ENCODE assay signal across 1 cellular context in the genomic region with DNA sequence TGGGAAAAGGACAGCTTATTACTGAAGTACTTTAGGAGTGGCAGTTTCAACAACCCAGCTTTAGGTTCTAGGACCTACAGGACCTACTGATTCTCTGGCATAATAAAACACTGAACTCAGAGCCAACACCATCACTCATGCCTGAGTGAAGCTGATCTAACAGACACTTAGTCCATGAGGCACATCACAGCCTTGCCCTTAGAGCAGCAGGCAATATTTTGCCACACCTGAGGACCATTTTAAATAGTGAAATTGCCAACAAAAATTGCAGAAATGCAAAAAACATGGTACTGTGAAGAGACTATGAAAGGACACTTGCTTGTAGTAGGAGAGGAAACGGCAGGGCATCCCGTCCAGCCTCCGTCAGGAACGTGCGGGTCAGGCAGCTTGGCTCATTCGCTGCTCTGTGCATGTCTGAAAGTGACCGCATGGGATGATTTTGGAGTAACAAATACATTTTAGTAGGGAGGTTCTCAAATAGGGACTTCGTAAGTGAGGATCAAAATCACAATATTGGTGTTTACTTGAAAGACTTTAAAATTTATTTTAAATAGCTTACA.
TF ChIP-seq lines count a peak whose summit lies in the region.

No MANE protein-coding gene starts in this region.

TF ChIP-seq in HepG2, 621 proteins besides CTCF, POLR2A, EP300 and RAD21 (continued from another document and continues in another):
- TF ChIP-seq ZNF251 (CRISPR knock-in tag; IDR thresholded peaks at IDR 0.05) (no peak), POLR2AphosphoS5 (IDR thresholded peaks at IDR 0.05; ENCODE audit: low read depth, low read length) (peak; percentile 13; the same call in 1 of the 2 replicates), STAG1 (CRISPR knock-in tag; IDR thresholded peaks at IDR 0.05) (no peak), ZNF563 (CRISPR knock-in tag; IDR thresholded peaks at IDR 0.05) (no peak), ZNF138 (CRISPR knock-in tag; IDR thresholded peaks at IDR 0.05; ENCODE audit: low read depth) (no peak), MTF2 (CRISPR knock-in tag; IDR thresholded peaks at IDR 0.05; ENCODE audit: borderline replicate concordance) (no peak), FLYWCH1 (CRISPR knock-in tag; IDR thresholded peaks at IDR 0.05) (no peak), ZNF224 (CRISPR knock-in tag; IDR thresholded peaks at IDR 0.05) (0 out of 2 replicates have a peak, but pooled peaks have one; percentile 48), TEAD3 (CRISPR knock-in tag; optimal IDR thresholded peaks at IDR 0.05; ENCODE audit: borderline replicate concordance) (no peak), NFKBIZ (CRISPR knock-in tag; IDR thresholded peaks at IDR 0.05) (no peak), CHD4 (IDR thresholded peaks at IDR 0.05; ENCODE audit: borderline replicate concordance, low read length) (no peak), POLR2G (IDR thresholded peaks at IDR 0.05; ENCODE audit: low read depth, low read length) (peak; percentile 73), ASH2L (IDR thresholded peaks at IDR 0.05; ENCODE audit: insufficient read length, low read depth, low read length) (no peak), RBM39 (IDR thresholded peaks at IDR 0.05; ENCODE audit: low read depth, low read length, poor library complexity, severe bottlenecking) (no peak), ZBTB38 (CRISPR knock-in tag; IDR thresholded peaks at IDR 0.05) (peak; percentile 62; the same call in 1 of the 2 replicates), CREB1 (IDR thresholded peaks at IDR 0.05) (no peak), CREB1 (CRISPR knock-in tag; IDR thresholded peaks at IDR 0.05) (no peak), KDM2A (CRISPR knock-in tag; IDR thresholded peaks at IDR 0.05; ENCODE audit: borderline replicate concordance, low read depth) (peak; percentile 41), NBN (conservative IDR thresholded peaks at IDR 0.05) (no peak), ZNF30 (CRISPR knock-in tag; IDR thresholded peaks at IDR 0.05) (no peak), ZNF296 (CRISPR knock-in tag; conservative IDR thresholded peaks at IDR 0.05) (no peak), NFIB (CRISPR knock-in tag; IDR thresholded peaks at IDR 0.05; ENCODE audit: borderline replicate concordance) (no peak), ZFY (CRISPR knock-in tag; IDR thresholded peaks at IDR 0.05) (no peak), ZNF337 (CRISPR knock-in tag; IDR thresholded peaks at IDR 0.05; ENCODE audit: borderline replicate concordance, low read depth) (no peak), RCOR2 (CRISPR knock-in tag; IDR thresholded peaks at IDR 0.05) (no peak), MXI1 (IDR thresholded peaks at IDR 0.05; ENCODE audit: borderline replicate concordance, low read depth, low read length) (no peak), ZNF841 (CRISPR knock-in tag; IDR thresholded peaks at IDR 0.05; ENCODE audit: borderline replicate concordance) (no peak), ZBTB42 (CRISPR knock-in tag; IDR thresholded peaks at IDR 0.05) (no peak), SIN3B (IDR thresholded peaks at IDR 0.05; ENCODE audit: low read length) (no peak), KLF11 (CRISPR knock-in tag; IDR thresholded peaks at IDR 0.05) (no peak)
- TF ChIP-seq, protein P1, sequence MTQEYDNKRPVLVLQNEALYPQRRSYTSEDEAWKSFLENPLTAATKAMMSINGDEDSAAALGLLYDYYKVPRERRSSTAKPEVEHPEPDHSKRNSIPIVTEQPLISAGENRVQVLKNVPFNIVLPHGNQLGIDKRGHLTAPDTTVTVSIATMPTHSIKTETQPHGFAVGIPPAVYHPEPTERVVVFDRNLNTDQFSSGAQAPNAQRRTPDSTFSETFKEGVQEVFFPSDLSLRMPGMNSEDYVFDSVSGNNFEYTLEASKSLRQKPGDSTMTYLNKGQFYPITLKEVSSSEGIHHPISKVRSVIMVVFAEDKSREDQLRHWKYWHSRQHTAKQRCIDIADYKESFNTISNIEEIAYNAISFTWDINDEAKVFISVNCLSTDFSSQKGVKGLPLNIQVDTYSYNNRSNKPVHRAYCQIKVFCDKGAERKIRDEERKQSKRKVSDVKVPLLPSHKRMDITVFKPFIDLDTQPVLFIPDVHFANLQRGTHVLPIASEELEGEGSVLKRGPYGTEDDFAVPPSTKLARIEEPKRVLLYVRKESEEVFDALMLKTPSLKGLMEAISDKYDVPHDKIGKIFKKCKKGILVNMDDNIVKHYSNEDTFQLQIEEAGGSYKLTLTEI (CRISPR knock-in tag; conservative IDR thresholded peaks at IDR 0.05), result no peak
- TF ChIP-seq, protein P2, sequence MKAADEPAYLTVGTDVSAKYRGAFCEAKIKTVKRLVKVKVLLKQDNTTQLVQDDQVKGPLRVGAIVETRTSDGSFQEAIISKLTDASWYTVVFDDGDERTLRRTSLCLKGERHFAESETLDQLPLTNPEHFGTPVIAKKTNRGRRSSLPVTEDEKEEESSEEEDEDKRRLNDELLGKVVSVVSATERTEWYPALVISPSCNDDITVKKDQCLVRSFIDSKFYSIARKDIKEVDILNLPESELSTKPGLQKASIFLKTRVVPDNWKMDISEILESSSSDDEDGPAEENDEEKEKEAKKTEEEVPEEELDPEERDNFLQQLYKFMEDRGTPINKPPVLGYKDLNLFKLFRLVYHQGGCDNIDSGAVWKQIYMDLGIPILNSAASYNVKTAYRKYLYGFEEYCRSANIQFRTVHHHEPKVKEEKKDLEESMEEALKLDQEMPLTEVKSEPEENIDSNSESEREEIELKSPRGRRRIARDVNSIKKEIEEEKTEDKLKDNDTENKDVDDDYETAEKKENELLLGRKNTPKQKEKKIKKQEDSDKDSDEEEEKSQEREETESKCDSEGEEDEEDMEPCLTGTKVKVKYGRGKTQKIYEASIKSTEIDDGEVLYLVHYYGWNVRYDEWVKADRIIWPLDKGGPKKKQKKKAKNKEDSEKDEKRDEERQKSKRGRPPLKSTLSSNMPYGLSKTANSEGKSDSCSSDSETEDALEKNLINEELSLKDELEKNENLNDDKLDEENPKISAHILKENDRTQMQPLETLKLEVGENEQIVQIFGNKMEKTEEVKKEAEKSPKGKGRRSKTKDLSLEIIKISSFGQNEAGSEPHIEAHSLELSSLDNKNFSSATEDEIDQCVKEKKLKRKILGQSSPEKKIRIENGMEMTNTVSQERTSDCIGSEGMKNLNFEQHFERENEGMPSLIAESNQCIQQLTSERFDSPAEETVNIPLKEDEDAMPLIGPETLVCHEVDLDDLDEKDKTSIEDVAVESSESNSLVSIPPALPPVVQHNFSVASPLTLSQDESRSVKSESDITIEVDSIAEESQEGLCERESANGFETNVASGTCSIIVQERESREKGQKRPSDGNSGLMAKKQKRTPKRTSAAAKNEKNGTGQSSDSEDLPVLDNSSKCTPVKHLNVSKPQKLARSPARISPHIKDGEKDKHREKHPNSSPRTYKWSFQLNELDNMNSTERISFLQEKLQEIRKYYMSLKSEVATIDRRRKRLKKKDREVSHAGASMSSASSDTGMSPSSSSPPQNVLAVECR (CRISPR knock-in tag; IDR thresholded peaks at IDR 0.05; ENCODE audit: borderline replicate concordance), result no peak
- TF ChIP-seq, protein P3, sequence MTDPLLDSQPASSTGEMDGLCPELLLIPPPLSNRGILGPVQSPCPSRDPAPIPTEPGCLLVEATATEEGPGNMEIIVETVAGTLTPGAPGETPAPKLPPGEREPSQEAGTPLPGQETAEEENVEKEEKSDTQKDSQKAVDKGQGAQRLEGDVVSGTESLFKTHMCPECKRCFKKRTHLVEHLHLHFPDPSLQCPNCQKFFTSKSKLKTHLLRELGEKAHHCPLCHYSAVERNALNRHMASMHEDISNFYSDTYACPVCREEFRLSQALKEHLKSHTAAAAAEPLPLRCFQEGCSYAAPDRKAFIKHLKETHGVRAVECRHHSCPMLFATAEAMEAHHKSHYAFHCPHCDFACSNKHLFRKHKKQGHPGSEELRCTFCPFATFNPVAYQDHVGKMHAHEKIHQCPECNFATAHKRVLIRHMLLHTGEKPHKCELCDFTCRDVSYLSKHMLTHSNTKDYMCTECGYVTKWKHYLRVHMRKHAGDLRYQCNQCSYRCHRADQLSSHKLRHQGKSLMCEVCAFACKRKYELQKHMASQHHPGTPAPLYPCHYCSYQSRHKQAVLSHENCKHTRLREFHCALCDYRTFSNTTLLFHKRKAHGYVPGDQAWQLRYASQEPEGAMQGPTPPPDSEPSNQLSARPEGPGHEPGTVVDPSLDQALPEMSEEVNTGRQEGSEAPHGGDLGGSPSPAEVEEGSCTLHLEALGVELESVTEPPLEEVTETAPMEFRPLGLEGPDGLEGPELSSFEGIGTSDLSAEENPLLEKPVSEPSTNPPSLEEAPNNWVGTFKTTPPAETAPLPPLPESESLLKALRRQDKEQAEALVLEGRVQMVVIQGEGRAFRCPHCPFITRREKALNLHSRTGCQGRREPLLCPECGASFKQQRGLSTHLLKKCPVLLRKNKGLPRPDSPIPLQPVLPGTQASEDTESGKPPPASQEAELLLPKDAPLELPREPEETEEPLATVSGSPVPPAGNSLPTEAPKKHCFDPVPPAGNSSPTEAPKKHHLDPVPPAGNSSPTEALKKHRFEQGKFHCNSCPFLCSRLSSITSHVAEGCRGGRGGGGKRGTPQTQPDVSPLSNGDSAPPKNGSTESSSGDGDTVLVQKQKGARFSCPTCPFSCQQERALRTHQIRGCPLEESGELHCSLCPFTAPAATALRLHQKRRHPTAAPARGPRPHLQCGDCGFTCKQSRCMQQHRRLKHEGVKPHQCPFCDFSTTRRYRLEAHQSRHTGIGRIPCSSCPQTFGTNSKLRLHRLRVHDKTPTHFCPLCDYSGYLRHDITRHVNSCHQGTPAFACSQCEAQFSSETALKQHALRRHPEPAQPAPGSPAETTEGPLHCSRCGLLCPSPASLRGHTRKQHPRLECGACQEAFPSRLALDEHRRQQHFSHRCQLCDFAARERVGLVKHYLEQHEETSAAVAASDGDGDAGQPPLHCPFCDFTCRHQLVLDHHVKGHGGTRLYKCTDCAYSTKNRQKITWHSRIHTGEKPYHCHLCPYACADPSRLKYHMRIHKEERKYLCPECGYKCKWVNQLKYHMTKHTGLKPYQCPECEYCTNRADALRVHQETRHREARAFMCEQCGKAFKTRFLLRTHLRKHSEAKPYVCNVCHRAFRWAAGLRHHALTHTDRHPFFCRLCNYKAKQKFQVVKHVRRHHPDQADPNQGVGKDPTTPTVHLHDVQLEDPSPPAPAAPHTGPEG (CRISPR knock-in tag; IDR thresholded peaks at IDR 0.05), result no peak
- TF ChIP-seq, protein P4, sequence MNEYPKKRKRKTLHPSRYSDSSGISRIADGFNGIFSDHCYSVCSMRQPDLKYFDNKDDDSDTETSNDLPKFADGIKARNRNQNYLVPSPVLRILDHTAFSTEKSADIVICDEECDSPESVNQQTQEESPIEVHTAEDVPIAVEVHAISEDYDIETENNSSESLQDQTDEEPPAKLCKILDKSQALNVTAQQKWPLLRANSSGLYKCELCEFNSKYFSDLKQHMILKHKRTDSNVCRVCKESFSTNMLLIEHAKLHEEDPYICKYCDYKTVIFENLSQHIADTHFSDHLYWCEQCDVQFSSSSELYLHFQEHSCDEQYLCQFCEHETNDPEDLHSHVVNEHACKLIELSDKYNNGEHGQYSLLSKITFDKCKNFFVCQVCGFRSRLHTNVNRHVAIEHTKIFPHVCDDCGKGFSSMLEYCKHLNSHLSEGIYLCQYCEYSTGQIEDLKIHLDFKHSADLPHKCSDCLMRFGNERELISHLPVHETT (CRISPR knock-in tag; conservative IDR thresholded peaks at IDR 0.05), result no peak
- TF ChIP-seq, protein P5, sequence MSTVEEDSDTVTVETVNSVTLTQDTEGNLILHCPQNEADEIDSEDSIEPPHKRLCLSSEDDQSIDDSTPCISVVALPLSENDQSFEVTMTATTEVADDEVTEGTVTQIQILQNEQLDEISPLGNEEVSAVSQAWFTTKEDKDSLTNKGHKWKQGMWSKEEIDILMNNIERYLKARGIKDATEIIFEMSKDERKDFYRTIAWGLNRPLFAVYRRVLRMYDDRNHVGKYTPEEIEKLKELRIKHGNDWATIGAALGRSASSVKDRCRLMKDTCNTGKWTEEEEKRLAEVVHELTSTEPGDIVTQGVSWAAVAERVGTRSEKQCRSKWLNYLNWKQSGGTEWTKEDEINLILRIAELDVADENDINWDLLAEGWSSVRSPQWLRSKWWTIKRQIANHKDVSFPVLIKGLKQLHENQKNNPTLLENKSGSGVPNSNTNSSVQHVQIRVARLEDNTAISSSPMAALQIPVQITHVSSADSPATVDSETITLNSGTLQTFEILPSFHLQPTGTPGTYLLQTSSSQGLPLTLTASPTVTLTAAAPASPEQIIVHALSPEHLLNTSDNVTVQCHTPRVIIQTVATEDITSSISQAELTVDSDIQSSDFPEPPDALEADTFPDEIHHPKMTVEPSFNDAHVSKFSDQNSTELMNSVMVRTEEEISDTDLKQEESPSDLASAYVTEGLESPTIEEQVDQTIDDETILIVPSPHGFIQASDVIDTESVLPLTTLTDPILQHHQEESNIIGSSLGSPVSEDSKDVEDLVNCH (CRISPR knock-in tag; IDR thresholded peaks at IDR 0.05), result no peak
- TF ChIP-seq, protein P6, sequence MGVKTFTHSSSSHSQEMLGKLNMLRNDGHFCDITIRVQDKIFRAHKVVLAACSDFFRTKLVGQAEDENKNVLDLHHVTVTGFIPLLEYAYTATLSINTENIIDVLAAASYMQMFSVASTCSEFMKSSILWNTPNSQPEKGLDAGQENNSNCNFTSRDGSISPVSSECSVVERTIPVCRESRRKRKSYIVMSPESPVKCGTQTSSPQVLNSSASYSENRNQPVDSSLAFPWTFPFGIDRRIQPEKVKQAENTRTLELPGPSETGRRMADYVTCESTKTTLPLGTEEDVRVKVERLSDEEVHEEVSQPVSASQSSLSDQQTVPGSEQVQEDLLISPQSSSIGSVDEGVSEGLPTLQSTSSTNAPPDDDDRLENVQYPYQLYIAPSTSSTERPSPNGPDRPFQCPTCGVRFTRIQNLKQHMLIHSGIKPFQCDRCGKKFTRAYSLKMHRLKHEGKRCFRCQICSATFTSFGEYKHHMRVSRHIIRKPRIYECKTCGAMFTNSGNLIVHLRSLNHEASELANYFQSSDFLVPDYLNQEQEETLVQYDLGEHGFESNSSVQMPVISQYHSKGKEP (CRISPR knock-in tag; IDR thresholded peaks at IDR 0.05), result no peak
- TF ChIP-seq, protein P7, sequence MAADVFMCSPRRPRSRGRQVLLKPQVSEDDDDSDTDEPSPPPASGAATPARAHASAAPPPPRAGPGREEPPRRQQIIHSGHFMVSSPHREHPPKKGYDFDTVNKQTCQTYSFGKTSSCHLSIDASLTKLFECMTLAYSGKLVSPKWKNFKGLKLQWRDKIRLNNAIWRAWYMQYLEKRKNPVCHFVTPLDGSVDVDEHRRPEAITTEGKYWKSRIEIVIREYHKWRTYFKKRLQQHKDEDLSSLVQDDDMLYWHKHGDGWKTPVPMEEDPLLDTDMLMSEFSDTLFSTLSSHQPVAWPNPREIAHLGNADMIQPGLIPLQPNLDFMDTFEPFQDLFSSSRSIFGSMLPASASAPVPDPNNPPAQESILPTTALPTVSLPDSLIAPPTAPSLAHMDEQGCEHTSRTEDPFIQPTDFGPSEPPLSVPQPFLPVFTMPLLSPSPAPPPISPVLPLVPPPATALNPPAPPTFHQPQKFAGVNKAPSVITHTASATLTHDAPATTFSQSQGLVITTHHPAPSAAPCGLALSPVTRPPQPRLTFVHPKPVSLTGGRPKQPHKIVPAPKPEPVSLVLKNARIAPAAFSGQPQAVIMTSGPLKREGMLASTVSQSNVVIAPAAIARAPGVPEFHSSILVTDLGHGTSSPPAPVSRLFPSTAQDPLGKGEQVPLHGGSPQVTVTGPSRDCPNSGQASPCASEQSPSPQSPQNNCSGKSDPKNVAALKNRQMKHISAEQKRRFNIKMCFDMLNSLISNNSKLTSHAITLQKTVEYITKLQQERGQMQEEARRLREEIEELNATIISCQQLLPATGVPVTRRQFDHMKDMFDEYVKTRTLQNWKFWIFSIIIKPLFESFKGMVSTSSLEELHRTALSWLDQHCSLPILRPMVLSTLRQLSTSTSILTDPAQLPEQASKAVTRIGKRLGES (CRISPR knock-in tag; IDR thresholded peaks at IDR 0.05; ENCODE audit: borderline replicate concordance), result no peak
